ENCODE assay signal across 16 cellular contexts in the genomic region with DNA sequence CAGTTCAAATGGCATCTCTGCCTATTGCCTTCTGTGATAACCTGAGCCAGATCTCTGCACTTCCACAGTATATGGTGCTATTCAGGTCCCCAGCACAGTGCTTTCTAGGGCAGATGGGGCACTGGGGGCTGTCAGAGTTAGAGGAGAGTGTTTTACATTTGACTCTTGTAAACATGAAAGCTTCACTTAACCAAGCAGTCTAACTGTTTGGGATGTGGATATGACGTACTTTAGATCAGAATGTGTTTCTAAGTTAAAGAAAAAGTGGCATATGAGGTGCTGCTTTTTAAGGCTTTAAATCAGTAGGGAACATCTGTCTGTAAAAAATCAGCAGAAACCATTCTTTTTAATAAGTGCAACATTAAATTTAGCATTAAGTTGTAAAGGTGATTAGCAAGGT.
"Had no signal": no experiment of that assay in that cellular context is flagged by ENCODE, and none has a peak within 500 bp of the region (broad histone marks: within the 10 kb centered on the region; RNA-seq: fewer than 3 reads in every experiment).

No MANE protein-coding gene starts in this region.

- H3K27ac Mint-ChIP-seq: activated naive CD8-positive, alpha-beta T cell treated with anti-CD3 and anti-CD28 coated beads, Interleukin-2, amount 50 U/mL, for 24 hours; activated T-helper 17 cell treated with anti-CD3 and anti-CD28 coated beads, Interleukin-2, amount 50 U/mL, for 72 hours; stimulated activated memory B cell treated with anti-CD40 and anti-IgM and Interleukin-4, amounts not matched to agents 10 μg/mL and 1 μg/mL and 100 μg/mL, for 72 hours had no signal

- H3K27me3 ChIP-seq: breast epithelium, dorsolateral prefrontal cortex, ovary had no signal

- ATAC-seq: activated naive CD8-positive, alpha-beta T cell treated with anti-CD3 and anti-CD28 coated beads, Interleukin-2, amount 50 U/mL, for 24 hours; activated T-helper 17 cell treated with anti-CD3 and anti-CD28 coated beads, Interleukin-2, amount 50 U/mL, for 72 hours; esophagus mucosa; stimulated activated memory B cell treated with anti-CD40 and anti-IgM and Interleukin-4, amounts not matched to agents 10 μg/mL and 1 μg/mL and 100 μg/mL, for 72 hours had no signal

- H3K36me3 ChIP-seq: breast epithelium, ovary had no signal

- H3K4me3 Mint-ChIP-seq: activated naive CD8-positive, alpha-beta T cell treated with anti-CD3 and anti-CD28 coated beads, Interleukin-2, amount 50 U/mL, for 24 hours; activated T-helper 17 cell treated with anti-CD3 and anti-CD28 coated beads, Interleukin-2, amount 50 U/mL, for 72 hours; mesothelial cell of epicardium; neural crest cell; stimulated activated memory B cell treated with anti-CD40 and anti-IgM and Interleukin-4, amounts not matched to agents 10 μg/mL and 1 μg/mL and 100 μg/mL, for 72 hours had no signal

- H3K4me3 ChIP-seq: breast epithelium, dorsolateral prefrontal cortex, ovary had no signal

- H3K36me3 Mint-ChIP-seq: stimulated activated memory B cell treated with anti-CD40 and anti-IgM and Interleukin-4, amounts not matched to agents 10 μg/mL and 1 μg/mL and 100 μg/mL, for 72 hours had no signal

- H3K9me3 ChIP-seq: breast epithelium, ovary had no signal

- H3K27me3 Mint-ChIP-seq: activated naive CD8-positive, alpha-beta T cell treated with anti-CD3 and anti-CD28 coated beads, Interleukin-2, amount 50 U/mL, for 24 hours; stimulated activated memory B cell treated with anti-CD40 and anti-IgM and Interleukin-4, amounts not matched to agents 10 μg/mL and 1 μg/mL and 100 μg/mL, for 72 hours had no signal

- H3K27ac ChIP-seq: ovary had no signal

- DNase-seq: activated CD4-positive, CD25-positive, alpha-beta regulatory T cell treated with anti-CD3 and anti-CD28 coated beads, Interleukin-2, amount 50 U/mL, for 72 hours; activated naive CD4-positive, alpha-beta T cell treated with Interleukin-2 at 50 U/mL for 16 hours; activated naive CD8-positive, alpha-beta T cell treated with anti-CD3 and anti-CD28 coated beads, Interleukin-2, amount 50 U/mL, for 24 hours; activated T-cell treated with anti-CD3 and anti-CD28 coated beads for 4 hours; aorta; dorsolateral prefrontal cortex; kidney glomerular epithelial cell; ovary; T-helper 1 cell; T1000 had no signal
